In the genomic region with DNA sequence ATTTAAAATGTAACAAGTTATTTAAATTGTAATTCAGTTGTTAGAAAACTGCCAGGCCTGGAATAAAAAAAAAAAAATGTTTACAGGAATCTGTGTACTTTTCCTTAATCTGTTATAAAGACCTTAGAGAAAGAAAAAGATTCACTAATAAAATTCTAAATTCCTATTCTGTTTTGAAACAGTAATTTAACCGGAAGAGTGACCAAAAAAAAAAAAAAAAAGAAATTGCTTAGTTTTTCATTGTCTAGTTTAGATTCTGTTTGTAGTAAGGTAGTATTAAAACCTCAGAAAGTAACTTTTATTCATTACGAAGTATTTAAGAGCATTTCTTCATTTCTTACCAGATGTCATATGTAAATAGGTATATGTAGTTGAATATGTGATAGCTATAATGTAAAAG, we compare ENCODE assay signal across 9 cellular contexts. TPM values are rescaled to one million over a fixed set of nuclear protein-coding genes. Genes with fewer than 3 reads are reported as not detected.
DNase-seq lines count a peak whose midpoint lies in the region; TF ChIP-seq lines count a peak whose summit lies in the region.
"Had no signal": no experiment of that assay in that cellular context is flagged by ENCODE, and none has a peak within 500 bp of the region (broad histone marks: within the 10 kb centered on the region; RNA-seq: fewer than 3 reads in every experiment).

No MANE protein-coding gene starts in this region.

- peaks cover 42 to 61% (median 58%) of the 10 kb centered on the region in 3 donors for H3K4me1 Mint-ChIP-seq in CD8-positive, alpha-beta memory T cell

- H3K27me3 Mint-ChIP-seq in CD8-positive, alpha-beta memory T cell = peaks cover 0 to 2% of the 10 kb centered on the region in 2 donors

- peak overlapping the region; percentile 91 to 100 (median 97) for H3K4me3 Mint-ChIP-seq in CD8-positive, alpha-beta memory T cell

- H3K4me1 ChIP-seq in CD8-positive, alpha-beta memory T cell (ENCODE audit: insufficient read depth, low read length) = peaks cover 38% of the 10 kb centered on the region
- peaks cover 43% of the 10 kb centered on the region for H3K4me1 ChIP-seq in OCI-LY1 (ENCODE audit: insufficient read depth, low read length, severe bottlenecking)
- H3K4me1 ChIP-seq in duodenal mucosa (ENCODE audit: control insufficient read depth in 1 of 2, insufficient read depth in 2 of 2, low read length in 2 of 2) = peaks cover 8 to 16% of the 10 kb centered on the region in 2 donors
- H3K4me1 ChIP-seq in neutrophil (ENCODE audit: control insufficient read depth in 1 of 2, insufficient read depth in 1 of 2, low read depth in 1 of 2, low read length in 1 of 2) = peaks cover 57% of the 10 kb centered on the region in 2 experiments

- peak overlapping the region; percentile 95 to 100 (median 98) for H3K27ac Mint-ChIP-seq in CD8-positive, alpha-beta memory T cell

- TF ChIP-seq CTCF in OCI-LY1 (IDR thresholded peaks at IDR 0.05; ENCODE audit: low read length) (no peak), neutrophil (IDR thresholded peaks at IDR 0.05) (no peak)

- POLR2A ChIA-PET in CD8-positive, alpha-beta memory T cell (lab: Charles Lee) = interaction anchor here (0.5 kb wide), 1 partner anchor 73 kb away, joined by 4 read pairs; no protein-coding TSS in a partner anchor

- H3K4me2 ChIP-seq in OCI-LY1 (ENCODE audit: low read length) = peak overlapping the region; percentile 96

- no peaks in the 10 kb centered on the region; the same call in 1 of the 2 replicates for H3F3A ChIP-seq in OCI-LY1 (ENCODE audit: insufficient read depth, low read length)

- peak overlapping the region; percentile 91 for H3K9ac ChIP-seq in OCI-LY1 (ENCODE audit: low read length)
- H3K9ac ChIP-seq in duodenal mucosa (ENCODE audit: low read depth in 1 of 2, low read length in 2 of 2) = peak overlapping the region; percentile 20 to 85

- no peaks in the 10 kb centered on the region for H4K20me1 ChIP-seq in OCI-LY1 (ENCODE audit: insufficient read depth, low read length)

- peaks cover 75% of the 10 kb centered on the region for H3K79me2 ChIP-seq in OCI-LY1 (ENCODE audit: insufficient read depth, low read length)

- H3K36me3 ChIP-seq in CD8-positive, alpha-beta memory T cell (ENCODE audit: insufficient read depth, low read length) = no peaks in the 10 kb centered on the region
- H3K36me3 ChIP-seq in OCI-LY1 (ENCODE audit: insufficient read depth, low read length) = peaks cover 71% of the 10 kb centered on the region
- H3K36me3 ChIP-seq in duodenal mucosa (ENCODE audit: control insufficient read depth in 1 of 2, insufficient read depth in 2 of 2, low read length in 2 of 2) = no peaks in the 10 kb centered on the region
- H3K36me3 ChIP-seq in neutrophil = no peaks in the 10 kb centered on the region

- peak overlapping the region; percentile 100 for H3K27ac ChIP-seq in CD8-positive, alpha-beta memory T cell (ENCODE audit: low read depth, low read length)
- H3K27ac ChIP-seq in OCI-LY1 (ENCODE audit: low read depth, low read length, poor library complexity, severe bottlenecking) (peak overlapping the region; percentile 89), duodenal mucosa (ENCODE audit: low read depth, low read length) (no peak overlapping the region), neutrophil (peak overlapping the region; percentile 99)

- H3K4me3 ChIP-seq in CD8-positive, alpha-beta memory T cell (ENCODE audit: low read length) = peak overlapping the region; percentile 78
- H3K4me3 ChIP-seq in OCI-LY1 (ENCODE audit: low read depth, low read length, poor library complexity, severe bottlenecking) (peak overlapping the region; percentile 81), duodenal mucosa (ENCODE audit: low read depth in 1 of 2, low read length in 2 of 2) (peak overlapping the region; percentile 6 to 76), neutrophil (ENCODE audit: low read depth in 1 of 2, low read length in 1 of 2) (peak overlapping the region; percentile 90 to 99)

- peaks cover 0 to 34% (median 6%) of the 10 kb centered on the region in 3 donors for H3K36me3 Mint-ChIP-seq in CD8-positive, alpha-beta memory T cell

- CTCF ChIA-PET in CD8-positive, alpha-beta memory T cell (lab: Charles Lee) = interaction anchor here (2.0 kb wide), 1 partner anchor 79 kb away, joined by 5 read pairs; no protein-coding TSS in a partner anchor

- H3K9me2 ChIP-seq in OCI-LY1 (ENCODE audit: low read depth, low read length) = no peaks in the 10 kb centered on the region

- H2AFZ ChIP-seq in OCI-LY1 (ENCODE audit: low read length) = no peak overlapping the region

- H3K9me3 ChIP-seq in CD8-positive, alpha-beta memory T cell (ENCODE audit: low read length) = no peaks in the 10 kb centered on the region
- H3K9me3 ChIP-seq in OCI-LY1 (ENCODE audit: low read length) = no peaks in the 10 kb centered on the region
- H3K9me3 ChIP-seq in duodenal mucosa (ENCODE audit: control insufficient read depth in 1 of 2, low read length in 2 of 2) = no peaks in the 10 kb centered on the region
- no peaks in the 10 kb centered on the region for H3K9me3 ChIP-seq in neutrophil

- no peak for DNase-seq in CD8-positive, alpha-beta memory T cell
- DNase-seq in HT-29 (ENCODE audit: low spot score) (no peak), retina (no peak), SW 1271 (lab: John Stamatoyannopoulos, UW) (no peak), SIG-M5 (lab: John Stamatoyannopoulos, UW) (no peak)
- DNase-seq: NK-92 treated with Interleukin-12 subunit alpha and Interleukin-12 subunit beta, amount 100 ng/mL, for 24 hours had no signal

- H3K27me3 ChIP-seq in CD8-positive, alpha-beta memory T cell (ENCODE audit: insufficient read depth, low read length, poor library complexity, severe bottlenecking) = no peaks in the 10 kb centered on the region
- H3K27me3 ChIP-seq in OCI-LY1 (ENCODE audit: insufficient read depth, low read length) (no peaks in the 10 kb centered on the region), duodenal mucosa (ENCODE audit: control insufficient read depth in 1 of 2, insufficient read depth in 2 of 2, low read length in 2 of 2) (no peaks in the 10 kb centered on the region), neutrophil (no peaks in the 10 kb centered on the region)

- H3K9me3 Mint-ChIP-seq in CD8-positive, alpha-beta memory T cell = no peaks in the 10 kb centered on the region

RNA-seq across cellular contexts. Expression of a gene that starts 2.5 kb away (rescaled TPM):
- total RNA-seq in CD8-positive, alpha-beta memory T cell = 10 to 100 TPM; 45.6 to 47.6 TPM
- polyA plus RNA-seq in CD8-positive, alpha-beta memory T cell = 25.4 TPM
- total RNA-seq in HT-29 (2014; rRNA removed; shearing (Covaris generic)) = 6.5 and 6.6 TPM in 2 replicates

Comparison
In these comparisons a context has a peak if more than half of its experiments do, and no peak if none do; other contexts are left out.
1. H3K4me3 ChIP-seq: peak in every context shown above with its lines; median percentile 94 in neutrophil; 81 in OCI-LY1; 78 in CD8-positive, alpha-beta memory T cell; 41 in duodenal mucosa.